Comparison of ENCODE assay signal across 27 cellular contexts in the genomic region with DNA sequence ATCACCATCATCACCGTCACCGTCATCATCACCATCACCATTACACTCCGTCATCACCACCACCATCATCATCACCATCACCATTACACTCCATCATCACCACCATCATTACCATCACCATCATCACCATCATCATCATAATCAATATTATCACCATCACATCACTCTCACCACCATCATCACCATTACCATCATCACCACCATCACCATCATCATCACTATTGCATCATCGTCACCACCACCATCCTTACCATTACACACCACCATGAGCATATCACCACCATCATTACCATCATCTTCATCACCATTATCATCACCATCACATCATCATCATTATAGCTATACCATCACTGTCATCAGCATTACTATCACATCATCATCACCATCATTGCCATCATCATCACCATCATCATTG.
"Had no signal": no experiment of that assay in that cellular context is flagged by ENCODE, and none has a peak within 500 bp of the region (broad histone marks: within the 10 kb centered on the region; RNA-seq: fewer than 3 reads in every experiment).

No MANE protein-coding gene starts in this region.

- ATAC-seq: heart left ventricle; mucosa of descending colon; naive thymus-derived CD4-positive, alpha-beta T cell; natural killer cell treated with Interleukin-12 subunit alpha and Interleukin-12 subunit beta and Interleukin-15 and Interleukin-18, amount 100 ng/mL, for 72 hours; sciatic nerve; stimulated activated naive B cell treated with anti-CD40 and anti-IgM and Interleukin-4, amounts not matched to agents 10 μg/mL and 1 μg/mL and 100 μg/mL, for 72 hours; stimulated activated naive CD8-positive, alpha-beta T cell treated with anti-CD3 and anti-CD28 coated beads, Interleukin-15, Interleukin-2, amounts not matched to agents 100 U/mL and 50 U/mL, for 24 hours; upper lobe of right lung had no signal

- H3K4me3 ChIP-seq: heart left ventricle, left ventricle myocardium inferior, lung, mucosa of descending colon, ovary, right atrium auricular region, skin epidermis, suprapubic skin, thoracic aorta, tibial artery, upper lobe of right lung had no signal

- H3K27ac ChIP-seq: heart left ventricle, left ventricle myocardium inferior, ovary, right atrium auricular region, skin epidermis, suprapubic skin, thoracic aorta, tibial artery, upper lobe of right lung had no signal

- H3K9me3 Mint-ChIP-seq: natural killer cell treated with Interleukin-12 subunit alpha and Interleukin-12 subunit beta and Interleukin-15 and Interleukin-18, amount 100 ng/mL, for 72 hours had no signal

- H3K4me1 Mint-ChIP-seq: memory B cell had no signal

- H3K27me3 ChIP-seq: heart left ventricle, ovary, right atrium auricular region, suprapubic skin, upper lobe of right lung had no signal

- H3K36me3 ChIP-seq: heart left ventricle, left ventricle myocardium inferior, ovary, right atrium auricular region, suprapubic skin, thoracic aorta, tibial artery, upper lobe of right lung had no signal

- H3K36me3 Mint-ChIP-seq: stimulated activated naive B cell treated with anti-CD40 and anti-IgM and Interleukin-4, amounts not matched to agents 10 μg/mL and 1 μg/mL and 100 μg/mL, for 72 hours had no signal

- H3K4me1 ChIP-seq: right atrium auricular region, suprapubic skin, tibial artery, upper lobe of right lung had no signal

- H3K9me3 ChIP-seq: ovary had no signal

- H3K27ac Mint-ChIP-seq: memory B cell; naive thymus-derived CD4-positive, alpha-beta T cell; natural killer cell treated with Interleukin-12 subunit alpha and Interleukin-12 subunit beta and Interleukin-15 and Interleukin-18, amount 100 ng/mL, for 72 hours; progenitor cell of endocrine pancreas; stimulated activated naive B cell treated with anti-CD40 and anti-IgM and Interleukin-4, amounts not matched to agents 10 μg/mL and 1 μg/mL and 100 μg/mL, for 72 hours had no signal

- H3K4me3 Mint-ChIP-seq: memory B cell; naive thymus-derived CD4-positive, alpha-beta T cell; natural killer cell treated with Interleukin-12 subunit alpha and Interleukin-12 subunit beta and Interleukin-15 and Interleukin-18, amount 100 ng/mL, for 72 hours; stimulated activated naive B cell treated with anti-CD40 and anti-IgM and Interleukin-4, amounts not matched to agents 10 μg/mL and 1 μg/mL and 100 μg/mL, for 72 hours had no signal

- DNase-seq: heart left ventricle; hypothalamus; islet precursor cell; left ventricle myocardium inferior; midbrain; mucosa of descending colon; naive thymus-derived CD4-positive, alpha-beta T cell; nucleus accumbens; ovary; stimulated activated CD4-positive, alpha-beta T cell treated with anti-CD3 and anti-CD28 coated beads, Interleukin-12 subunit alpha, Interleukin-12 subunit beta, amount 100 ng/mL, for 4 hours; stimulated activated CD4-positive, alpha-beta T cell treated with anti-CD3 and anti-CD28 coated beads, Interleukin-15, amount 100 ng/mL, for 24 hours; stimulated activated CD4-positive, alpha-beta T cell treated with anti-CD3 and anti-CD28 coated beads, Interleukin-2, amount 100 ng/mL, for 24 hours; stimulated activated CD4-positive, alpha-beta T cell treated with anti-CD3 and anti-CD28 coated beads, Interleukin-4, amount 100 ng/mL, for 1 hour; stimulated activated naive B cell treated with anti-CD40 and anti-IgM and Interleukin-4, amounts not matched to agents 10 μg/mL and 1 μg/mL and 100 μg/mL, for 72 hours; stimulated activated naive CD8-positive, alpha-beta T cell treated with anti-CD3 and anti-CD28 coated beads, Interleukin-15, Interleukin-2, amounts not matched to agents 100 U/mL and 50 U/mL, for 24 hours; tibial artery; trophoblast cell had no signal
